12 cellular contexts compared by ENCODE assay signal in genomic region chr6:484086-484728, GRCh38.
A peak's percentile ranks its signal among the peaks of the same experiment; 100 is the strongest.
DNase-seq lines count a peak whose midpoint lies in the region; ATAC-seq lines count a peak whose summit lies in the region.
"Had no signal": no experiment of that assay in that cellular context is flagged by ENCODE, and none has a peak within 500 bp of the region (broad histone marks: within the 10 kb centered on the region; RNA-seq: fewer than 3 reads in every experiment).

No MANE protein-coding gene starts in this region.

- no peak overlapping the region for H3K4me3 ChIP-seq in adipocyte (ENCODE audit: low read length)
- H3K4me3 ChIP-seq: right lobe of liver, SJSA1 had no signal

- H3K4me1 ChIP-seq in adipocyte (ENCODE audit: control insufficient read depth, insufficient read depth, low read length), result peaks cover 8% of the 10 kb centered on the region
- H3K4me1 ChIP-seq: right lobe of liver, SJSA1 had no signal

- H3K4me1 Mint-ChIP-seq in stimulated activated naive B cell treated with anti-CD40 and anti-IgM and Interleukin-4, amounts not matched to agents 10 μg/mL and 1 μg/mL and 100 μg/mL, for 72 hours, result peaks cover 26 to 45% of the 10 kb centered on the region in 2 donors

- DNase-seq in stimulated activated CD4-positive, alpha-beta T cell treated with anti-CD3 and anti-CD28 coated beads, Interleukin-15, amount 100 ng/mL, for 24 hours, result peak; percentile 63
- no peak for DNase-seq in stimulated activated CD4-positive, alpha-beta T cell treated with anti-CD3 and anti-CD28 coated beads, Interleukin-2, amount 100 ng/mL, for 48 hours
- peak; percentile 56 for DNase-seq in NCI-H187 treated with DMSO at 0.1 percent for 48 hours (lab: John Stamatoyannopoulos, UW)
- peak; percentile 80 for DNase-seq in adipocyte (ENCODE audit: low read depth)
- no peak for DNase-seq in stimulated activated naive B cell treated with anti-CD40 and anti-IgM and Interleukin-4, amounts not matched to agents 10 μg/mL and 1 μg/mL and 100 μg/mL, for 72 hours
- DNase-seq in kidney tubule cell (ENCODE audit: low spot score), result no peak
- no peak for DNase-seq in NCI-H69 (lab: John Stamatoyannopoulos, UW)
- DNase-seq in anterior cingulate cortex (lab: John Stamatoyannopoulos, UW), result no peak
- DNase-seq: C1 segment of cervical spinal cord, Karpas-422, right lobe of liver had no signal

- H3K27me3 ChIP-seq in adipocyte (replicated peaks; ENCODE audit: control insufficient read depth, insufficient read depth, low read length), result no peaks in the 10 kb centered on the region
- H3K27me3 ChIP-seq: right lobe of liver, SJSA1 had no signal

- ATAC-seq in stimulated activated naive B cell treated with anti-CD40 and anti-IgM and Interleukin-4, amounts not matched to agents 10 μg/mL and 1 μg/mL and 100 μg/mL, for 72 hours (replicated peaks), result peak; percentile 68 to 81
- ATAC-seq: right lobe of liver had no signal

- peaks cover 39% of the 10 kb centered on the region for H3K36me3 ChIP-seq in adipocyte (ENCODE audit: control insufficient read depth, insufficient read depth, low read length, severe bottlenecking)

- no peak overlapping the region for H3K9ac ChIP-seq in adipocyte (ENCODE audit: low read length)

- peak overlapping the region; percentile 7 to 14 for H3K4me3 Mint-ChIP-seq in stimulated activated naive B cell treated with anti-CD40 and anti-IgM and Interleukin-4, amounts not matched to agents 10 μg/mL and 1 μg/mL and 100 μg/mL, for 72 hours

- H3K9me3 ChIP-seq in adipocyte (ENCODE audit: control insufficient read depth, low read length), result no peaks in the 10 kb centered on the region
- H3K9me3 ChIP-seq: right lobe of liver, SJSA1 had no signal

- H3K27me3 Mint-ChIP-seq in stimulated activated naive B cell treated with anti-CD40 and anti-IgM and Interleukin-4, amounts not matched to agents 10 μg/mL and 1 μg/mL and 100 μg/mL, for 72 hours, result no peaks in the 10 kb centered on the region

- H3K27ac Mint-ChIP-seq in stimulated activated naive B cell treated with anti-CD40 and anti-IgM and Interleukin-4, amounts not matched to agents 10 μg/mL and 1 μg/mL and 100 μg/mL, for 72 hours, result peak overlapping the region; percentile 48

- H3K36me3 Mint-ChIP-seq in stimulated activated naive B cell treated with anti-CD40 and anti-IgM and Interleukin-4, amounts not matched to agents 10 μg/mL and 1 μg/mL and 100 μg/mL, for 72 hours, result peaks cover 16 to 47% of the 10 kb centered on the region in 2 donors

- peaks cover 0 to 2% of the 10 kb centered on the region in 2 donors for H3K9me3 Mint-ChIP-seq in stimulated activated naive B cell treated with anti-CD40 and anti-IgM and Interleukin-4, amounts not matched to agents 10 μg/mL and 1 μg/mL and 100 μg/mL, for 72 hours

Comparison
In these comparisons a context has a peak if more than half of its experiments do, and no peak if none do; other contexts are left out.
1. DNase-seq: peak in stimulated activated CD4-positive, alpha-beta T cell treated with anti-CD3 and anti-CD28 coated beads, Interleukin-15, amount 100 ng/mL, for 24 hours (single experiment), NCI-H187 treated with DMSO at 0.1 percent for 48 hours (single experiment) and adipocyte (single experiment); none in stimulated activated CD4-positive, alpha-beta T cell treated with anti-CD3 and anti-CD28 coated beads, Interleukin-2, amount 100 ng/mL, for 48 hours (0 of 2), stimulated activated naive B cell treated with anti-CD40 and anti-IgM and Interleukin-4, amounts not matched to agents 10 μg/mL and 1 μg/mL and 100 μg/mL, for 72 hours (single experiment), kidney tubule cell (single experiment), NCI-H69 (single experiment) and anterior cingulate cortex (0 of 58).